ENCODE assay signal across 17 cellular contexts in genomic region chr6:43475506-43475905, GRCh38.
A peak's percentile ranks its signal among the peaks of the same experiment; 100 is the strongest.
DNase-seq lines count a peak whose midpoint lies in the region; ATAC-seq lines count a peak whose summit lies in the region.
"Had no signal": no experiment of that assay in that cellular context is flagged by ENCODE, and none has a peak within 500 bp of the region (broad histone marks: within the 10 kb centered on the region; RNA-seq: fewer than 3 reads in every experiment).

No MANE protein-coding gene starts in this region.

- no peak for ATAC-seq in GM21737 (IDR thresholded peaks at IDR 0.05; ENCODE audit: unreplicated experiment)
- ATAC-seq: CD8-positive, alpha-beta T cell; left lung; right cardiac atrium; stimulated activated memory B cell treated with anti-CD40 and anti-IgM and Interleukin-4, amounts not matched to agents 10 μg/mL and 1 μg/mL and 100 μg/mL, for 72 hours had no signal

- DNase-seq in NCI-H69 (lab: John Stamatoyannopoulos, UW) (peak; percentile 80), left kidney (ENCODE audit: low read depth, low spot score) (peak; percentile 73), KG1 (lab: John Stamatoyannopoulos, UW) (no peak)
- DNase-seq: activated CD4-positive, alpha-beta memory T cell treated with anti-CD3 and anti-CD28 coated beads, Interleukin-2, amount 10 ng/mL, durations not matched to agents 7 days and 5 days; activated naive CD4-positive, alpha-beta T cell treated with anti-CD3 and anti-CD28 coated beads for 36 hours; activated T-cell treated with anti-CD3 and anti-CD28 coated beads, Interleukin-2, amount 50 U/mL, for 1 hour; anterior cingulate cortex; CD8-positive, alpha-beta T cell; DND-41; Karpas-422; left lung; NCI-H1092 treated with DMSO at 0.1 percent for 48 hours; right cardiac atrium; SIG-M5; T-helper 2 cell had no signal
